In the genomic region with DNA sequence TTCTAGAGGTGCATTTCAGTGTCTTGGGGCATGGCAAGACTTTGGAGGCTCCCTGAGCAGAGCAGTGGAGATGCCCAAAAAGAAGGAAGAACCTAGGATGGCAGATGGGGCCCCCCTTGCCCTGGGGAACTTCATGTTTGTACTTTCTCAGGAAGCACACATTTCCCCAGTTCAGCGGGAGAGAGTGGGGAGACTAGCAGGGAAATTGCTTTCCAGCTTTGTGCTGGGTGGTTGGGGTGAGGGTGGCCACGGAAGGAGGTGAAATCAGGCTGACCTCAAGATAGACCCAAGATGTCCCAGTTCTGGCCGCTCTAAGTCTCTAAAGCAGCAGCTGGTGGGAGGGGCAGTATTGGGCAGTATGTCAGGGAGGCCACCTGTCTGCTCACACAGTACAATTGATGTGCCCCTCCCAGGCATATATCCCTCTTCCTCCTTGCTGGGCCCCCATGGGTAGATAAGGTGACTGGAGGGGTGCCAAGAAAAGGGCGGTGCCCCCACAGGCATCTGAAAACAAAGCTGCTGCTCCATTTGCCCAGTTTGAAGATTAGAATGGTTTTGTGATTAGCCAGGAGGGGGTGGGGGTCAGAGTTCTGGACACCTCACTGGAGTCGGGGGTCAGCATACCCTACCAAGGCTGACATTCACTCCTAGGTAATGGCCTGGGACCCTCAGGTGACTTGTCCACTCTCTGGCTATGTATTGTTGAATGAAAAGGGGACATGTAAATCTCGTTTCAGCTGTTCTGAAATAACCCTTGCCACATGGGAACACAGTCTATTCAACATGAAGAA, we compare ENCODE assay signal across 8 cellular contexts. TPM values are rescaled to one million over a fixed set of nuclear protein-coding genes. Genes with fewer than 3 reads are reported as not detected.
DNase-seq lines count a peak whose midpoint lies in the region; ATAC-seq lines count a peak whose summit lies in the region.

No MANE protein-coding gene starts in this region.

- peak overlapping the region; percentile 77 for H3K27ac ChIP-seq in substantia nigra (ENCODE audit: low read depth, low read length, poor library complexity, severe bottlenecking)

- H3K4me1 Mint-ChIP-seq in effector memory CD8-positive, alpha-beta T cell (ENCODE audit: low read depth in 2 of 2) = peaks cover 0 to 5% of the 10 kb centered on the region in 2 donors

- no peak overlapping the region for H3K27ac Mint-ChIP-seq in effector memory CD8-positive, alpha-beta T cell

- no peak overlapping the region for H3K4me3 Mint-ChIP-seq in effector memory CD8-positive, alpha-beta T cell

- peak; percentile 69 for DNase-seq in HT-29 (ENCODE audit: low spot score)
- peak; percentile 55 for DNase-seq in astrocyte of the hippocampus (ENCODE audit: low read depth, low spot score)
- DNase-seq in iris pigment epithelial cell (ENCODE audit: low read depth) = peak; percentile 34
- peak in 1 of 49 donors; percentile 55 for DNase-seq in substantia nigra (lab: John Stamatoyannopoulos, UW)
- no peak for DNase-seq in NCI-H2107 treated with DMSO at 0.1 percent for 48 hours (lab: John Stamatoyannopoulos, UW; ENCODE audit: unreplicated experiment)
- DNase-seq in effector memory CD8-positive, alpha-beta T cell = no peak

- no peaks in the 10 kb centered on the region for H3K9me3 Mint-ChIP-seq in effector memory CD8-positive, alpha-beta T cell

- ATAC-seq in HG03135 (IDR thresholded peaks at IDR 0.05; ENCODE audit: unreplicated experiment) (no peak), HG03045 (IDR thresholded peaks at IDR 0.05; ENCODE audit: unreplicated experiment) (no peak)
- no peak for ATAC-seq in effector memory CD8-positive, alpha-beta T cell (replicated peaks)

- no peaks in the 10 kb centered on the region for H3K36me3 Mint-ChIP-seq in effector memory CD8-positive, alpha-beta T cell (ENCODE audit: insufficient read depth)

- H3K27me3 Mint-ChIP-seq in effector memory CD8-positive, alpha-beta T cell = peaks cover 0 to 20% of the 10 kb centered on the region in 2 donors

RNA-seq across cellular contexts. Expression of a gene that starts 17.1 kb away (rescaled TPM):
- 54.9 and 65.5 TPM in 2 replicates for total RNA-seq in HT-29 (2014; rRNA removed; shearing (Covaris generic))

RNA-seq across cellular contexts. Expression of a gene that starts 33.8 kb away (rescaled TPM):
- total RNA-seq in HT-29 (2014; rRNA removed; shearing (Covaris generic)) = 0.91 and 1.7 TPM in 2 replicates

RNA-seq across cellular contexts. Expression of a gene that starts 43.0 kb away (rescaled TPM):
- 82.1 and 103 TPM in 2 replicates for total RNA-seq in HT-29 (2014; rRNA removed; shearing (Covaris generic))

RNA-seq across cellular contexts. Expression of a gene that starts 48.0 kb away (rescaled TPM):
- total RNA-seq in HT-29 (2014; rRNA removed; shearing (Covaris generic)) = 55.9 and 63.1 TPM in 2 replicates

RNA-seq across cellular contexts. Expression of a gene that starts 58.6 kb away (rescaled TPM):
- total RNA-seq in HT-29 (2014; rRNA removed; shearing (Covaris generic)) = 12.4 and 16.0 TPM in 2 replicates

Comparison
In these comparisons a context has a peak if more than half of its experiments do, and no peak if none do; other contexts are left out.
1. DNase-seq: peak in HT-29 (single experiment), astrocyte of the hippocampus (single experiment) and iris pigment epithelial cell (single experiment); none in NCI-H2107 treated with DMSO at 0.1 percent for 48 hours (single experiment) and effector memory CD8-positive, alpha-beta T cell (0 of 3).